In the genomic region with DNA sequence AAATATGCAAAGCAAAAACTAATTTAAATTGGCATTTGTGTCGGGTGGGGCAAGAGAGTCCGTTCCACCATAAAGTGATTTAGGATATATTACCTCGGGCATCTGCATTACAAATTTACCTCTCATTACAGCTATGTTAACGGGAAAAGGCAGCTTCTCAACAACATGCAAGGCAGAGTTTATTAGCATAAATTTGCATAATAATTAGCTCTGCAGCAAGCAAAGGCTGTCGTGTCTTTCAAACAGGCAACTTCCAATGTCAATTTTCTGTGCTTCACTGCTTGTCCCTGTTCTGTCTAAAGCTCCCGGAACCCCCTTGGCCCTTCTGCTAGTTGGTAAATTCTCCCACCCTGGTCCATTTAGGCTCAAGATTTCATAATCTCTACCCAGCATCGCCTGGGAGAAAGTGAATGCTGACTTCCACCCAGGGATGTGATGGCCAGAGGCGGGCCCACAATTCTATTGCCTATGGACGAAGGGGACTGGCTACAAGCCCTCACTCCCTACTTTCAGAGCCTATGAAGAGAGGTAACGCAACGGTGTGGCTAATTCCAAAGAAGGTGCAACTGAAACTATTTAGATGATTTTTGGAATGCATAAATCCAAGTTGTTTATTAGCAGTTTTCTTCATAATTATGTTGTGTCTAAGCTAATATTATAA, we compare ENCODE assay signal across 19 cellular contexts.
"Had no signal": no experiment of that assay in that cellular context is flagged by ENCODE, and none has a peak within 500 bp of the region (broad histone marks: within the 10 kb centered on the region; RNA-seq: fewer than 3 reads in every experiment).

No MANE protein-coding gene starts in this region.

- H3K36me3 Mint-ChIP-seq: activated naive CD4-positive, alpha-beta T cell treated with anti-CD3 and anti-CD28 coated beads, Interleukin-2, amount 10 ng/mL, durations not matched to agents 7 days and 5 days; activated naive CD8-positive, alpha-beta T cell treated with anti-CD3 and anti-CD28 coated beads for 36 hours; T-cell had no signal

- H3K27ac ChIP-seq: SK-N-MC had no signal

- H3K4me1 Mint-ChIP-seq: activated CD4-positive, alpha-beta T cell treated with anti-CD3 and anti-CD28 coated beads for 36 hours; activated naive CD4-positive, alpha-beta T cell treated with anti-CD3 and anti-CD28 coated beads, Interleukin-2, amount 10 ng/mL, durations not matched to agents 7 days and 5 days; activated naive CD8-positive, alpha-beta T cell treated with anti-CD3 and anti-CD28 coated beads for 36 hours; T-cell had no signal

- H3K27ac Mint-ChIP-seq: activated CD4-positive, alpha-beta T cell treated with anti-CD3 and anti-CD28 coated beads for 36 hours; activated CD8-positive, alpha-beta T cell treated with anti-CD3 and anti-CD28 coated beads for 36 hours; activated naive CD4-positive, alpha-beta T cell treated with anti-CD3 and anti-CD28 coated beads, Interleukin-2, amount 10 ng/mL, durations not matched to agents 7 days and 5 days; activated naive CD8-positive, alpha-beta T cell treated with anti-CD3 and anti-CD28 coated beads for 36 hours; activated T-cell treated with anti-CD3 and anti-CD28 coated beads, Interleukin-2, amount 50 U/mL, for 72 hours; activated T-helper 2 cell treated with anti-CD3 and anti-CD28 coated beads, Interferon-gamma antibody, Interleukin-2, Interleukin-4, amounts not matched to agents 10 μg/mL and 5 μg/mL and 100 μg/mL, durations not matched to agents 14 hours and 24 hours and 36 hours; T-cell had no signal

- H3K4me3 ChIP-seq: SK-N-MC had no signal

- H3K4me3 Mint-ChIP-seq: activated CD4-positive, alpha-beta T cell treated with anti-CD3 and anti-CD28 coated beads for 36 hours; activated CD8-positive, alpha-beta T cell treated with anti-CD3 and anti-CD28 coated beads for 36 hours; activated naive CD4-positive, alpha-beta T cell treated with anti-CD3 and anti-CD28 coated beads, Interleukin-2, amount 10 ng/mL, durations not matched to agents 7 days and 5 days; activated naive CD8-positive, alpha-beta T cell treated with anti-CD3 and anti-CD28 coated beads for 36 hours; activated T-cell treated with anti-CD3 and anti-CD28 coated beads, Interleukin-2, amount 50 U/mL, for 72 hours; T-cell had no signal

- DNase-seq: activated CD4-positive, alpha-beta T cell treated with anti-CD3 and anti-CD28 coated beads for 36 hours; activated CD8-positive, alpha-beta memory T cell treated with anti-CD3 and anti-CD28 coated beads, Interleukin-2, amount 50 U/mL, for 4 hours; activated CD8-positive, alpha-beta T cell treated with anti-CD3 and anti-CD28 coated beads for 36 hours; activated gamma-delta T cell treated with Interleukin-2 at 50 U/mL for 16 hours; activated naive CD4-positive, alpha-beta T cell treated with anti-CD3 and anti-CD28 coated beads, Interleukin-2, amount 10 ng/mL, durations not matched to agents 7 days and 5 days; activated naive CD8-positive, alpha-beta T cell treated with anti-CD3 and anti-CD28 coated beads for 36 hours; activated T-cell treated with anti-CD3 and anti-CD28 coated beads, Interleukin-2, amount 50 U/mL, for 72 hours; cerebellar nuclear complex; MM.1S; NCI-H1436; NCI-H1694 treated with DMSO at 0.1 percent for 48 hours; NCI-H446; NCI-H524 treated with DMSO at 0.1 percent for 48 hours; NCI-H82; T-cell; T-helper 2 cell; T1000 had no signal

- H3K9me3 Mint-ChIP-seq: activated CD8-positive, alpha-beta T cell treated with anti-CD3 and anti-CD28 coated beads for 36 hours; activated naive CD4-positive, alpha-beta T cell treated with anti-CD3 and anti-CD28 coated beads, Interleukin-2, amount 10 ng/mL, durations not matched to agents 7 days and 5 days; activated naive CD8-positive, alpha-beta T cell treated with anti-CD3 and anti-CD28 coated beads for 36 hours; activated T-helper 2 cell treated with anti-CD3 and anti-CD28 coated beads, Interferon-gamma antibody, Interleukin-2, Interleukin-4, amounts not matched to agents 10 μg/mL and 5 μg/mL and 100 μg/mL, durations not matched to agents 14 hours and 24 hours and 36 hours had no signal

- ATAC-seq: activated CD4-positive, alpha-beta T cell treated with anti-CD3 and anti-CD28 coated beads for 36 hours; activated CD8-positive, alpha-beta T cell treated with anti-CD3 and anti-CD28 coated beads for 36 hours; activated T-cell treated with anti-CD3 and anti-CD28 coated beads, Interleukin-2, amount 50 U/mL, for 72 hours; T-cell had no signal
